Comparison of ENCODE assay signal across 19 cellular contexts in genomic region chr12:55698241-55698955, GRCh38. TPM values are rescaled to one million over a fixed set of nuclear protein-coding genes. Genes with fewer than 3 reads are reported as not detected.
A peak's percentile ranks its signal among the peaks of the same experiment; 100 is the strongest.
DNase-seq lines count a peak whose midpoint lies in the region; ATAC-seq and TF ChIP-seq lines count a peak whose summit lies in the region.
"Had no signal": no experiment of that assay in that cellular context is flagged by ENCODE, and none has a peak within 500 bp of the region (broad histone marks: within the 10 kb centered on the region; RNA-seq: fewer than 3 reads in every experiment).

No MANE protein-coding gene starts in this region.

- no peak overlapping the region for H2BK5ac ChIP-seq in neuronal stem cell (ENCODE audit: low read length)

- peak overlapping the region; percentile 29 for H3K18ac ChIP-seq in neuronal stem cell (ENCODE audit: low read length)

- no peak overlapping the region for H3K4ac ChIP-seq in neuronal stem cell (ENCODE audit: low read length)

- H2AFZ ChIP-seq in neuronal stem cell (ENCODE audit: low read length), result no peak overlapping the region
- H2AFZ ChIP-seq: GM23338 had no signal

- H3K9me3 ChIP-seq in neuronal stem cell (replicated peaks in 1 of 2; ENCODE audit: control insufficient read depth in 2 of 2, insufficient read depth in 1 of 2, low read depth in 1 of 2, low read length in 2 of 2) (no peaks in the 10 kb centered on the region), stomach smooth muscle (ENCODE audit: control insufficient read depth in 2 of 2, low read length in 2 of 2) (no peaks in the 10 kb centered on the region)
- H3K9me3 ChIP-seq in CD4-positive, alpha-beta T cell (ENCODE audit: control insufficient read depth, low read length), result no peaks in the 10 kb centered on the region
- H3K9me3 ChIP-seq: MG63 had no signal

- intact Hi-C loops in CD4-positive, alpha-beta T cell (cut with DNase I, micrococcal nuclease), result no loop called here

- no peaks in the 10 kb centered on the region for H3K9me3 Mint-ChIP-seq in CD4-positive, alpha-beta T cell
- H3K9me3 Mint-ChIP-seq: CD4-positive, CD25-positive, alpha-beta regulatory T cell; GM23338 had no signal

- no peak overlapping the region for H4K91ac ChIP-seq in neuronal stem cell (ENCODE audit: low read depth, low read length, poor library complexity)

- H3K79me1 ChIP-seq in neuronal stem cell (ENCODE audit: low read depth, low read length), result peaks cover 3% of the 10 kb centered on the region

- CTCF ChIA-PET in CD4-positive, alpha-beta T cell (lab: Charles Lee), result no interaction called here

- DNase-seq in 8988T, result peak; percentile 4
- DNase-seq in HuH-7.5 (ENCODE audit: low spot score), result peak; percentile 4
- DNase-seq in neuronal stem cell (ENCODE audit: low spot score), result no peak
- no peak for DNase-seq in CD4-positive, alpha-beta T cell
- DNase-seq: CD4-positive, CD25-positive, alpha-beta regulatory T cell; EL; IMR-90; Karpas-422; MG63; NCI-H1092 treated with DMSO at 0.1 percent for 48 hours; NCI-H2227 treated with DMSO at 0.1 percent for 48 hours; NCI-H524; SHP77 had no signal

- no CpG with 5 or more reads among the region's 16 CpGs for WGBS in neuronal stem cell (ENCODE audit: extremely low coverage in 2 of 2, insufficient read length in 2 of 2, insufficient replicate concordance in 1 of 2), 2 donors

- no peak overlapping the region for H3K4me3 Mint-ChIP-seq in CD4-positive, alpha-beta T cell
- H3K4me3 Mint-ChIP-seq: B cell; CD4-positive, CD25-positive, alpha-beta regulatory T cell; GM23338 had no signal

- no peak overlapping the region for H2BK12ac ChIP-seq in neuronal stem cell (ENCODE audit: low read length)

- H3K36me3 Mint-ChIP-seq in CD4-positive, alpha-beta T cell (ENCODE audit: low read depth), result no peaks in the 10 kb centered on the region
- H3K36me3 Mint-ChIP-seq: CD4-positive, CD25-positive, alpha-beta regulatory T cell had no signal

- no peak for TF ChIP-seq CTCF in CD4-positive, alpha-beta T cell (IDR thresholded peaks at IDR 0.05)

- no peak overlapping the region for H3K4me2 ChIP-seq in neuronal stem cell (ENCODE audit: insufficient read depth, low read length, poor library complexity, severe bottlenecking)
- H3K4me2 ChIP-seq: GM23338 had no signal

- H2BK120ac ChIP-seq in neuronal stem cell (ENCODE audit: low read depth, low read length), result no peak overlapping the region

- H4K8ac ChIP-seq in neuronal stem cell (ENCODE audit: low read depth, low read length), result no peak overlapping the region

- POLR2A ChIA-PET in CD4-positive, alpha-beta T cell (lab: Charles Lee), result no interaction called here

- H3K4me3 ChIP-seq in neuronal stem cell (ENCODE audit: low read length in 2 of 2) (no peak overlapping the region), stomach smooth muscle (ENCODE audit: low read length in 2 of 2) (no peak overlapping the region)
- H3K4me3 ChIP-seq: GM23338, MG63 had no signal

- H3K23ac ChIP-seq in neuronal stem cell (ENCODE audit: low read depth, low read length, poor library complexity), result no peak overlapping the region

- H2BK15ac ChIP-seq in neuronal stem cell (ENCODE audit: low read length), result no peak overlapping the region

- H3K27me3 Mint-ChIP-seq in CD4-positive, alpha-beta T cell, result no peaks in the 10 kb centered on the region
- H3K27me3 Mint-ChIP-seq: B cell had no signal

- peaks cover 14 to 40% of the 10 kb centered on the region in 2 donors for H3K36me3 ChIP-seq in neuronal stem cell (replicated peaks in 1 of 2; ENCODE audit: control insufficient read depth in 2 of 2, insufficient read depth in 2 of 2, low read length in 2 of 2)
- peaks cover 62 to 63% of the 10 kb centered on the region in 2 donors for H3K36me3 ChIP-seq in stomach smooth muscle (ENCODE audit: control insufficient read depth in 2 of 2, insufficient read depth in 2 of 2, low read length in 2 of 2)
- H3K36me3 ChIP-seq: MG63 had no signal

- no peak overlapping the region for H3K27ac ChIP-seq in neuronal stem cell (replicated peaks; ENCODE audit: low read length)
- H3K27ac ChIP-seq in stomach smooth muscle (ENCODE audit: low read length), result peak overlapping the region; percentile 41
- H3K27ac ChIP-seq in CD4-positive, alpha-beta T cell (ENCODE audit: low read depth, low read length), result no peak overlapping the region

- no peak overlapping the region for H2AK5ac ChIP-seq in neuronal stem cell (ENCODE audit: low read depth, low read length)

- H3K4me1 Mint-ChIP-seq in CD4-positive, alpha-beta T cell (ENCODE audit: low read depth), result no peaks in the 10 kb centered on the region
- H3K4me1 Mint-ChIP-seq: B cell had no signal

- no peak overlapping the region for H3K14ac ChIP-seq in neuronal stem cell (ENCODE audit: low read length)

- H3K27me3 ChIP-seq in neuronal stem cell (ENCODE audit: control insufficient read depth in 3 of 3, insufficient read depth in 3 of 3, low read depth in 1 of 3, low read length in 3 of 3), result no peaks in the 10 kb centered on the region
- H3K27me3 ChIP-seq in stomach smooth muscle (ENCODE audit: control insufficient read depth in 1 of 2, insufficient read depth in 2 of 2, low read length in 2 of 2), result no peaks in the 10 kb centered on the region
- no peaks in the 10 kb centered on the region for H3K27me3 ChIP-seq in CD4-positive, alpha-beta T cell (ENCODE audit: control insufficient read depth, insufficient read depth, low read length)
- H3K27me3 ChIP-seq: MG63 had no signal

- no peaks in the 10 kb centered on the region for H3K4me1 ChIP-seq in neuronal stem cell (ENCODE audit: control insufficient read depth in 2 of 2, insufficient read depth in 1 of 2, low read depth in 1 of 2, low read length in 2 of 2)
- peaks cover 34% of the 10 kb centered on the region for H3K4me1 ChIP-seq in stomach smooth muscle (ENCODE audit: control insufficient read depth, insufficient read depth, low read length)

- ATAC-seq in CD4-positive, alpha-beta T cell (ENCODE audit: poor library complexity), result no peak
- ATAC-seq in HG02759 (IDR thresholded peaks at IDR 0.05; ENCODE audit: unreplicated experiment) (no peak), HG02870 (IDR thresholded peaks at IDR 0.05; ENCODE audit: unreplicated experiment) (no peak)
- ATAC-seq: GM23338, Panc1 had no signal

- peak overlapping the region; percentile 13 for H3K9ac ChIP-seq in neuronal stem cell (ENCODE audit: low read depth, low read length, poor library complexity)
- H3K9ac ChIP-seq in stomach smooth muscle (ENCODE audit: low read length in 2 of 2), result no peak overlapping the region

- no peak overlapping the region for H3K27ac Mint-ChIP-seq in CD4-positive, alpha-beta T cell
- H3K27ac Mint-ChIP-seq: B cell; CD4-positive, CD25-positive, alpha-beta regulatory T cell; GM23338 had no signal

RNA-seq across cellular contexts. Expression of gene ITGA7, which starts 9.3 kb away (rescaled TPM):
- polyA plus RNA-seq in neuronal stem cell (2013, experiment 1 of 2), result 59.4 TPM
- polyA plus RNA-seq in neuronal stem cell (2013, experiment 2 of 2), result 56.0 TPM
- 1 to 10 TPM; 1.2 to 1.6 TPM for total RNA-seq in CD4-positive, alpha-beta T cell

RNA-seq across cellular contexts. Expression of gene BLOC1S1, which starts 17.4 kb away (rescaled TPM):
- 97.5 TPM for polyA plus RNA-seq in neuronal stem cell (2013, experiment 1 of 2)
- 97.1 TPM for polyA plus RNA-seq in neuronal stem cell (2013, experiment 2 of 2)
- 10 to 100 TPM; 34.8 to 36.9 TPM for total RNA-seq in CD4-positive, alpha-beta T cell

RNA-seq across cellular contexts. Expression of gene RDH5, which starts 21.8 kb away (rescaled TPM):
- polyA plus RNA-seq in neuronal stem cell (2013, experiment 1 of 2), result 7.0 TPM
- polyA plus RNA-seq in neuronal stem cell (2013, experiment 2 of 2), result 6.2 TPM
- 1 to 10 TPM; 8.8 TPM for total RNA-seq in CD4-positive, alpha-beta T cell

RNA-seq across cellular contexts. Expression of gene CD63, which starts 30.4 kb away (rescaled TPM):
- 879 TPM for polyA plus RNA-seq in neuronal stem cell (2013, experiment 1 of 2)
- 873 TPM for polyA plus RNA-seq in neuronal stem cell (2013, experiment 2 of 2)
- 10 to 100 TPM; 34.0 to 36.4 TPM for total RNA-seq in CD4-positive, alpha-beta T cell

RNA-seq across cellular contexts. Expression of gene GDF11, which starts 44.5 kb away (rescaled TPM):
- 26.1 TPM for polyA plus RNA-seq in neuronal stem cell (2013, experiment 1 of 2)
- 26.4 TPM for polyA plus RNA-seq in neuronal stem cell (2013, experiment 2 of 2)
- total RNA-seq in CD4-positive, alpha-beta T cell, result 1 to 10 TPM; 4.4 to 6.6 TPM

Comparison
In these comparisons a context has a peak if more than half of its experiments do, and no peak if none do; other contexts are left out.
1. DNase-seq: peak in 8988T (single experiment) and HuH-7.5 (single experiment); none in neuronal stem cell (single experiment) and CD4-positive, alpha-beta T cell (0 of 10).